In genomic region chr10:133573460-133573859, GRCh38 we compare ENCODE assay signal across 9 cellular contexts. TPM values are rescaled to one million over a fixed set of nuclear protein-coding genes. Genes with fewer than 3 reads are reported as not detected.
"Had no signal": no experiment of that assay in that cellular context is flagged by ENCODE, and none has a peak within 500 bp of the region (broad histone marks: within the 10 kb centered on the region; RNA-seq: fewer than 3 reads in every experiment).

No MANE protein-coding gene starts in this region.

RNA-seq across cellular contexts. Expression of gene SYCE1, which starts 8.1 kb away (rescaled TPM):
- total RNA-seq: activated B cell treated with CpG ODN at 0.5 μM for 24 hours, bronchial epithelial cell, PC-9, SK-MEL-5 had no signal

RNA-seq across cellular contexts. Expression of gene CYP2E1, which starts 46.3 kb away (rescaled TPM):
- total RNA-seq: SK-MEL-5 had no signal

RNA-seq across cellular contexts. Expression of gene FRG2B, which starts 53.1 kb away (rescaled TPM):
- total RNA-seq: activated B cell treated with CpG ODN at 0.5 μM for 24 hours; activated CD4-positive, alpha-beta memory T cell treated with anti-CD3 and anti-CD28 coated beads for 36 hours; activated naive CD4-positive, alpha-beta T cell treated with anti-CD3 and anti-CD28 coated beads for 36 hours; adrenal gland; astrocyte; bronchial epithelial cell; PC-9; Right ventricle myocardium inferior had no signal
- polyA plus RNA-seq: adrenal gland had no signal
